Comparison of ENCODE assay signal across 19 cellular contexts in the genomic region with DNA sequence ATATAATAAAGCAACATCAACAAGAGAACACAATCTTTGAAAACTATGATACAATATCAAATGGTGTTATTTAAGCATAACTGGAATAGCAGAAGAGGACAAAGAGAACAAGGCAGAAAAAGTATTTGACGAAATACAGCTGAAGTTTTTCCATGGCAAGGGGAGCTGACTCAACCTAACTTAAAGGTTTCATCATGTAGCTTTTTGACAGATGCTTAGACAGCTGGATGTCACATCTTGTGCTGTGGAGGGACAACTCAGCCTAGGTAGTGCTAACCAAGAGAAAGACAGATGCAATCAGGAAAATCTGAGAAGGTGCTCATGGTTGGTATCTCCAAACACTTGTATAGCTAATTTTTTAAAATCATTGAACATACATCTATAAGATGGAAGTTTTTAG.
DNase-seq lines count a peak whose midpoint lies in the region; ATAC-seq and TF ChIP-seq lines count a peak whose summit lies in the region.
"Had no signal": no experiment of that assay in that cellular context is flagged by ENCODE, and none has a peak within 500 bp of the region (broad histone marks: within the 10 kb centered on the region; RNA-seq: fewer than 3 reads in every experiment).

No MANE protein-coding gene starts in this region.

- no peaks in the 10 kb centered on the region for H3K27me3 Mint-ChIP-seq in activated T-cell treated with anti-CD3 and anti-CD28 coated beads, Interleukin-2, amount 50 U/mL, for 72 hours (ENCODE audit: low read depth)

- no peaks in the 10 kb centered on the region for H3K27me3 ChIP-seq in adipocyte (replicated peaks; ENCODE audit: control insufficient read depth, insufficient read depth, low read length)
- H3K27me3 ChIP-seq: BE2C had no signal

- H3K36me3 ChIP-seq in adipocyte (ENCODE audit: control insufficient read depth, insufficient read depth, low read length, severe bottlenecking) = no peaks in the 10 kb centered on the region
- H3K36me3 ChIP-seq: BE2C had no signal

- H3K4me1 ChIP-seq in adipocyte (ENCODE audit: control insufficient read depth, insufficient read depth, low read length) = no peaks in the 10 kb centered on the region
- H3K4me1 ChIP-seq: BE2C had no signal

- no peaks in the 10 kb centered on the region for H3K9me3 ChIP-seq in adipocyte (ENCODE audit: control insufficient read depth, low read length)
- H3K9me3 ChIP-seq: BE2C had no signal

- H3K4me3 ChIP-seq in adipocyte (ENCODE audit: low read length) = no peak overlapping the region
- H3K4me3 ChIP-seq in coronary artery = no peak overlapping the region
- H3K4me3 ChIP-seq: GM23338, K562, SK-N-MC had no signal

- H3K36me3 Mint-ChIP-seq in activated T-cell treated with anti-CD3 and anti-CD28 coated beads, Interleukin-2, amount 50 U/mL, for 72 hours (ENCODE audit: insufficient read depth in 2 of 2) = no peaks in the 10 kb centered on the region

- H3K27ac Mint-ChIP-seq in activated T-cell treated with anti-CD3 and anti-CD28 coated beads, Interleukin-2, amount 50 U/mL, for 72 hours = peak overlapping the region; percentile 74
- H3K27ac Mint-ChIP-seq: GM23338 had no signal

- peak in 1 of 2 donors; percentile 68 for ATAC-seq in activated T-cell treated with anti-CD3 and anti-CD28 coated beads, Interleukin-2, amount 50 U/mL, for 72 hours (replicated peaks in 1 of 2)
- ATAC-seq in GM18873 (IDR thresholded peaks at IDR 0.05; ENCODE audit: low FRiP score, unreplicated experiment) = no peak
- ATAC-seq: GM23338, HepG2, K562 had no signal

- H3K9ac ChIP-seq in adipocyte (ENCODE audit: low read length) = no peak overlapping the region

- H3K27ac ChIP-seq in coronary artery = no peak overlapping the region
- H3K27ac ChIP-seq: SK-N-MC had no signal

- no peak overlapping the region for H3K4me3 Mint-ChIP-seq in activated T-cell treated with anti-CD3 and anti-CD28 coated beads, Interleukin-2, amount 50 U/mL, for 72 hours
- H3K4me3 Mint-ChIP-seq: GM23338 had no signal

- no peak for TF ChIP-seq CTCF in coronary artery (IDR thresholded peaks at IDR 0.05)

- H3K4me1 Mint-ChIP-seq in activated T-cell treated with anti-CD3 and anti-CD28 coated beads, Interleukin-2, amount 50 U/mL, for 72 hours (ENCODE audit: low read depth) = no peaks in the 10 kb centered on the region

- no peak for DNase-seq in activated T-cell treated with anti-CD3 and anti-CD28 coated beads, Interleukin-2, amount 50 U/mL, for 72 hours
- no peak for DNase-seq in activated T-cell treated with anti-CD3 and anti-CD28 coated beads, Interleukin-2, amount 50 U/mL, for 48 hours
- DNase-seq in OCI-M1 (lab: John Stamatoyannopoulos, UW) (peak; percentile 19), adipocyte (ENCODE audit: low read depth) (peak; percentile 43), coronary artery (ENCODE audit: low spot score) (no peak)
- DNase-seq in stimulated activated CD4-positive, alpha-beta T cell treated with anti-CD3 and anti-CD28 coated beads, Interleukin-12 subunit alpha, Interleukin-12 subunit beta, amount 100 ng/mL, for 4 hours = no peak
- DNase-seq: BE2C, HCEC 1CT, NCI-H1417, NCI-H1694 treated with DMSO at 0.1 percent for 48 hours, NCI-H510A, NCI-H748 treated with DMSO at 0.1 percent for 48 hours, Right ventricle myocardium superior, SW 1271 had no signal

- no peaks in the 10 kb centered on the region for H3K9me3 Mint-ChIP-seq in activated T-cell treated with anti-CD3 and anti-CD28 coated beads, Interleukin-2, amount 50 U/mL, for 72 hours
- H3K9me3 Mint-ChIP-seq: GM23338 had no signal

Comparison
In these comparisons a context has a peak if more than half of its experiments do, and no peak if none do; other contexts are left out.
1. DNase-seq: peak in OCI-M1 (single experiment) and adipocyte (single experiment); none in activated T-cell treated with anti-CD3 and anti-CD28 coated beads, Interleukin-2, amount 50 U/mL, for 72 hours (0 of 2), activated T-cell treated with anti-CD3 and anti-CD28 coated beads, Interleukin-2, amount 50 U/mL, for 48 hours (0 of 2), coronary artery (single experiment) and stimulated activated CD4-positive, alpha-beta T cell treated with anti-CD3 and anti-CD28 coated beads, Interleukin-12 subunit alpha, Interleukin-12 subunit beta, amount 100 ng/mL, for 4 hours (single experiment).